In the genomic region with DNA sequence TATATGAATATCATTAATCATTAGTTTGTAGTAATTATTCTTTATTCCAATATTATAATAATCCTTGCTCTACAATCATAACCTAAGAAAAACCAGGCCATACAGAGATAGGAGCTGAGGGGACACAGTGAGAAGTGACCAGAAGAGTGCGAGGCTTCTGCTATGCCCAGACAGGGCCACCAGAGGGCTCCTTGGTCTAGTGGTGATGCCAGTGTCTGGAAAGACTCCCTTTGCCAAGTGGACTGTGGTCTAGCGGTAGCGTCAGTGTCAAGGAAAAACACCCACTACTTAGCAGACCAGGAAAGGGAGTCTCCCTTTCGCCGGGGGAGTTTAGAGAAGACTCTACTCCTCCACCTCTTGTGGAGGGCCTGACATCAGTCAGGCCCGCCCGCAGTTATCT, we compare ENCODE assay signal across 8 cellular contexts. TPM values are rescaled to one million over a fixed set of nuclear protein-coding genes. Genes with fewer than 3 reads are reported as not detected.
DNase-seq lines count a peak whose midpoint lies in the region; ATAC-seq and TF ChIP-seq lines count a peak whose summit lies in the region.
"Not testable (repeated sequence)": the region's sequence is repeated elsewhere in the genome, so short reads cannot be mapped to it uniquely, and the experiment has no call there.

No MANE protein-coding gene starts in this region.

- not testable (repeated sequence) for H3K9me3 ChIP-seq in CD4-positive, alpha-beta T cell (ENCODE audit: control insufficient read depth, low read length); OCI-LY3 (ENCODE audit: insufficient read depth, low read length); adrenal gland (replicated peaks in 1 of 3); testis

- POLR2A ChIA-PET in CD4-positive, alpha-beta T cell (lab: Charles Lee): not testable (repeated sequence)

- H3K27me3 ChIP-seq in CD4-positive, alpha-beta T cell (ENCODE audit: control insufficient read depth, insufficient read depth, low read length); adrenal gland; testis: not testable (repeated sequence)
- H3K27me3 ChIP-seq in OCI-LY3 (ENCODE audit: low read depth, low read length): peaks cover 13% of the 10 kb centered on the region

- not testable (repeated sequence) for TF ChIP-seq POLR2A in adrenal gland (IDR thresholded peaks at IDR 0.05); testis (IDR thresholded peaks at IDR 0.05)

- intact Hi-C loops in CD4-positive, alpha-beta T cell (cut with DNase I, micrococcal nuclease): loop anchor here (1.0 to 2.0 kb wide), 2 partner anchors 45 to 46 kb away; no protein-coding TSS in a partner anchor
- intact Hi-C loops in adrenal gland (cut with DNase I); testis (cut with DNase I; ENCODE audit: low total_unique reads): not testable (repeated sequence)

- not testable (repeated sequence) for ATAC-seq in CD4-positive, alpha-beta T cell (ENCODE audit: poor library complexity)

- 92 to 95% (median 92%) methylated on average over 7 of the region's 7 CpGs for WGBS in adrenal gland, 4 donors
- 88 to 93% methylated on average over 7 of the region's 7 CpGs for WGBS in testis, 2 donors

- peak in 7 of 10 experiments; percentile 16 to 53 (median 25) for DNase-seq in CD4-positive, alpha-beta T cell
- DNase-seq in HFFc6; fibroblast of the aortic adventitia (ENCODE audit: low read depth): not testable (repeated sequence)
- peak; percentile 24 to 38 for DNase-seq in activated CD4-positive, alpha-beta T cell treated with anti-CD3 and anti-CD28 coated beads, Interleukin-2, amount 50 U/mL, for 24 hours (ENCODE audit: low read depth in 1 of 2, low spot score in 1 of 2)
- DNase-seq in adrenal gland (peak in 4 of 7 donors; percentile 29 to 66 (median 52)), nephron progenitor cell (peak; percentile 17), testis (peak; percentile 49)

- not testable (repeated sequence) for H3K79me2 ChIP-seq in OCI-LY3 (ENCODE audit: low read length)

- TF ChIP-seq CTCF in CD4-positive, alpha-beta T cell (IDR thresholded peaks at IDR 0.05): peak; percentile 56
- peak; percentile 68 for TF ChIP-seq CTCF in HFFc6 (IDR thresholded peaks at IDR 0.05)
- peak; percentile 32 for TF ChIP-seq CTCF in OCI-LY3 (IDR thresholded peaks at IDR 0.05; ENCODE audit: low read depth, low read length)
- TF ChIP-seq CTCF in adrenal gland (IDR thresholded peaks at IDR 0.05): peak; percentile 12 to 46 (median 24)
- TF ChIP-seq CTCF in fibroblast of the aortic adventitia (IDR thresholded peaks at IDR 0.05; ENCODE audit: insufficient read depth, low read length): peak; percentile 34
- TF ChIP-seq CTCF in nephron progenitor cell (IDR thresholded peaks at IDR 0.05): not testable (repeated sequence)
- TF ChIP-seq CTCF in testis (IDR thresholded peaks at IDR 0.05): peak in 1 of 3 experiments; percentile 21

- H3K27me3 Mint-ChIP-seq in CD4-positive, alpha-beta T cell: not testable (repeated sequence)
- H3K27me3 Mint-ChIP-seq in HFFc6 (ENCODE audit: insufficient read depth) (peaks cover 11% of the 10 kb centered on the region), nephron progenitor cell (ENCODE audit: low read depth, poor library complexity) (peaks cover 13% of the 10 kb centered on the region)

- H3K27ac ChIP-seq in CD4-positive, alpha-beta T cell (ENCODE audit: low read depth, low read length); OCI-LY3 (ENCODE audit: low read length); adrenal gland; testis: not testable (repeated sequence)

- peaks cover 28% of the 10 kb centered on the region for H3K4me1 Mint-ChIP-seq in CD4-positive, alpha-beta T cell (ENCODE audit: low read depth)
- not testable (repeated sequence) for H3K4me1 Mint-ChIP-seq in HFFc6 (ENCODE audit: low read depth); nephron progenitor cell

- H3K4me1 ChIP-seq in OCI-LY3 (ENCODE audit: low read length); adrenal gland (replicated peaks in 1 of 2); testis: not testable (repeated sequence)

- H3K27ac Mint-ChIP-seq in CD4-positive, alpha-beta T cell: peak overlapping the region; percentile 43
- H3K27ac Mint-ChIP-seq in HFFc6, nephron progenitor cell: not testable (repeated sequence)

- H3K4me3 Mint-ChIP-seq in CD4-positive, alpha-beta T cell; HFFc6; nephron progenitor cell: not testable (repeated sequence)

- H3K4me3 ChIP-seq in OCI-LY3 (ENCODE audit: low read length); adrenal gland; fibroblast of the aortic adventitia (ENCODE audit: low read depth, low read length); testis: not testable (repeated sequence)

- CTCF ChIA-PET in CD4-positive, alpha-beta T cell (lab: Charles Lee): interaction anchor here (0.6 to 1.4 kb wide), 6 partner anchors 23 to 180 kb away, joined by 3 to 7 read pairs (median 3); no protein-coding TSS in a partner anchor

- not testable (repeated sequence) for H4K20me1 ChIP-seq in OCI-LY3 (ENCODE audit: insufficient read depth, low read length)

- H3K36me3 Mint-ChIP-seq in CD4-positive, alpha-beta T cell (ENCODE audit: low read depth): peaks cover 41% of the 10 kb centered on the region
- not testable (repeated sequence) for H3K36me3 Mint-ChIP-seq in HFFc6 (ENCODE audit: low read depth)
- peaks cover 11% of the 10 kb centered on the region for H3K36me3 Mint-ChIP-seq in nephron progenitor cell (ENCODE audit: low read depth)

- not testable (repeated sequence) for H3K36me3 ChIP-seq in OCI-LY3 (replicated peaks; ENCODE audit: low read depth, low read length); adrenal gland (replicated peaks in 1 of 2); testis (ENCODE audit: low read depth, missing control alignments)

- H3K9ac ChIP-seq in OCI-LY3 (ENCODE audit: low read length): not testable (repeated sequence)

- H3K9me3 Mint-ChIP-seq in CD4-positive, alpha-beta T cell; HFFc6: not testable (repeated sequence)
- H3K9me3 Mint-ChIP-seq in nephron progenitor cell: peaks cover 24% of the 10 kb centered on the region

- H3K4me2 ChIP-seq in OCI-LY3 (ENCODE audit: low read length): not testable (repeated sequence)

- H2AFZ ChIP-seq in OCI-LY3 (ENCODE audit: low read depth, low read length): not testable (repeated sequence)

RNA-seq across cellular contexts. Expression of a gene that starts 28.4 kb away (rescaled TPM):
- total RNA-seq in CD4-positive, alpha-beta T cell: 10 to 100 TPM; 12.3 to 14.2 TPM
- 100 to 1,000 TPM in 1 of 6 experiments, 10 to 100 TPM in 5; 79.5 to 111 (median 89.4) TPM for total RNA-seq in HFFc6 (2021; fragmentation: NEBNext Ultra II Directional; extraction: Animal tissue kit (Norgen Biotek cat#: 25700))
- total RNA-seq in adrenal gland (100 to 1,000 TPM in 3 of 8 donors, 10 to 100 TPM in 5; 51.2 to 532 (median 80.6) TPM), fibroblast of the aortic adventitia (ENCODE audit: low replicate concordance) (26.6 and 49.1 TPM in 2 replicates), testis (10 to 100 TPM; 21.0 to 22.7 TPM)
- polyA plus RNA-seq in adrenal gland (100 to 1,000 TPM in 1 of 3 donors, 10 to 100 TPM in 2; 77.8 to 141 (median 97.9) TPM), testis (ENCODE audit: insufficient read depth, low read depth, low replicate concordance) (49.5 TPM)

RNA-seq across cellular contexts. Expression of a gene that starts 55.9 kb away (rescaled TPM):
- total RNA-seq in CD4-positive, alpha-beta T cell: 1 to 10 TPM; 9.7 TPM
- 1 to 10 TPM; 1.4 to 2.8 (median 2.3) TPM for total RNA-seq in HFFc6 (2021; fragmentation: NEBNext Ultra II Directional; extraction: Animal tissue kit (Norgen Biotek cat#: 25700))
- total RNA-seq in adrenal gland: 10 to 100 TPM in 6 of 8 donors, 1 to 10 TPM in 2; 8.6 to 15.3 (median 11.6) TPM
- polyA plus RNA-seq in adrenal gland: 10 to 100 TPM in 1 of 3 donors, 1 to 10 TPM in 2; 1.3 to 12.1 (median 5.0) TPM
- 5.2 and 19.0 TPM in 2 replicates for total RNA-seq in fibroblast of the aortic adventitia (ENCODE audit: low replicate concordance)
- total RNA-seq in testis: 1 to 10 TPM; 7.1 to 8.8 TPM
- 14.2 TPM for polyA plus RNA-seq in testis (ENCODE audit: insufficient read depth, low read depth, low replicate concordance)
